Comparison of ENCODE assay signal across 9 cellular contexts in genomic region chr14:91315844-91316267, GRCh38.
DNase-seq lines count a peak whose midpoint lies in the region; ATAC-seq, FAIRE-seq and TF ChIP-seq lines count a peak whose summit lies in the region.
"Had no signal": no experiment of that assay in that cellular context is flagged by ENCODE, and none has a peak within 500 bp of the region (broad histone marks: within the 10 kb centered on the region; RNA-seq: fewer than 3 reads in every experiment).

No MANE protein-coding gene starts in this region.

- H3K27ac ChIP-seq in stomach: peak overlapping the region in 2 of 5 donors; percentile 61 to 69
- no peak overlapping the region for H3K27ac ChIP-seq in aorta (ENCODE audit: low read depth in 1 of 2, low read length in 2 of 2)
- H3K27ac ChIP-seq: SK-N-MC had no signal

- no peak overlapping the region for H3K4me3 Mint-ChIP-seq in type B pancreatic cell

- TF ChIP-seq POLR2A in stomach (IDR thresholded peaks at IDR 0.05): no peak

- no peak overlapping the region for H3K27ac Mint-ChIP-seq in type B pancreatic cell

- no peak for TF ChIP-seq EP300 in stomach (IDR thresholded peaks at IDR 0.05)

- H3K27me3 ChIP-seq in stomach (no peaks in the 10 kb centered on the region), aorta (ENCODE audit: control insufficient read depth in 1 of 2, insufficient read depth in 2 of 2, low read length in 1 of 2) (no peaks in the 10 kb centered on the region)

- peak; percentile 84 for DNase-seq in GM19239 (ENCODE audit: insufficient read length, low spot score)
- peak; percentile 46 for DNase-seq in stomach
- no peak for DNase-seq in type B pancreatic cell (ENCODE audit: extremely low spot score, unreplicated experiment)
- no peak for DNase-seq in SHP77 (lab: John Stamatoyannopoulos, UW)
- DNase-seq in aorta: no peak

- H3K9me3 ChIP-seq in stomach (no peaks in the 10 kb centered on the region), aorta (ENCODE audit: control insufficient read depth, low read length) (no peaks in the 10 kb centered on the region)

- H3K36me3 ChIP-seq in stomach: peaks cover 9 to 72% (median 65%) of the 10 kb centered on the region in 4 donors
- H3K36me3 ChIP-seq in aorta (ENCODE audit: control insufficient read depth in 1 of 2, insufficient read depth in 2 of 2, low read length in 1 of 2): no peaks in the 10 kb centered on the region

- H3K4me1 ChIP-seq in stomach (peaks cover 21 to 34% (median 23%) of the 10 kb centered on the region in 4 donors), aorta (ENCODE audit: control insufficient read depth in 1 of 2, insufficient read depth in 2 of 2, low read length in 2 of 2) (no peaks in the 10 kb centered on the region)

- peak; percentile 73 for ATAC-seq in HG03280 (IDR thresholded peaks at IDR 0.05; ENCODE audit: unreplicated experiment)
- ATAC-seq in activated CD4-positive, CD25-positive, alpha-beta regulatory T cell treated with anti-CD3 and anti-CD28 coated beads, Interleukin-2, amount 50 U/mL, for 24 hours: peak; percentile 74 to 77
- ATAC-seq in esophagus mucosa: peak; percentile 24
- ATAC-seq in aorta (ENCODE audit: low FRiP score): no peak

- 70 to 84% (median 72%) methylated on average over 6 of the region's 6 CpGs for WGBS in stomach, 5 donors
- 91 to 92% methylated on average over 6 of the region's 6 CpGs for WGBS in aorta, 2 donors

- peak; percentile 99 for FAIRE-seq in GM19239 (lab: Jason Lieb, UNC)

- TF ChIP-seq CTCF in stomach (IDR thresholded peaks at IDR 0.05) (no peak), type B pancreatic cell (conservative IDR thresholded peaks at IDR 0.05) (no peak)

- peaks cover 21% of the 10 kb centered on the region for H3K36me3 Mint-ChIP-seq in type B pancreatic cell

- H3K9me3 Mint-ChIP-seq in type B pancreatic cell: no peaks in the 10 kb centered on the region

- intact Hi-C loops in stomach (cut with DNase I; ENCODE audit: low total_unique reads): no loop called here
- intact Hi-C loops in aorta (cut with DNase I): no loop called here

- H3K4me1 Mint-ChIP-seq in type B pancreatic cell (ENCODE audit: unreplicated experiment): no peaks in the 10 kb centered on the region

- H3K4me3 ChIP-seq in stomach (no peak overlapping the region), aorta (ENCODE audit: low read length in 2 of 2) (no peak overlapping the region)
- H3K4me3 ChIP-seq: SK-N-MC had no signal

- H3K27me3 Mint-ChIP-seq in type B pancreatic cell: no peaks in the 10 kb centered on the region

Comparison
In these comparisons a context has a peak if more than half of its experiments do, and no peak if none do; other contexts are left out.
1. DNase-seq: peak in GM19239 (single experiment) and stomach (single experiment); none in type B pancreatic cell (single experiment), SHP77 (0 of 2) and aorta (0 of 2).